ENCODE assay signal across 8 cellular contexts in genomic region chr2:239401450-239402227, GRCh38. TPM values are rescaled to one million over a fixed set of nuclear protein-coding genes. Genes with fewer than 3 reads are reported as not detected.
A peak's percentile ranks its signal among the peaks of the same experiment; 100 is the strongest.
DNase-seq lines count a peak whose midpoint lies in the region; ATAC-seq and TF ChIP-seq lines count a peak whose summit lies in the region.

No MANE protein-coding gene starts in this region.

- H3K9me3 ChIP-seq in SK-N-SH (no peaks in the 10 kb centered on the region), cardiac muscle cell (ENCODE audit: low read depth) (no peaks in the 10 kb centered on the region), trophoblast cell (ENCODE audit: insufficient read depth, low read depth, low read length) (no peaks in the 10 kb centered on the region), tibial nerve (no peaks in the 10 kb centered on the region)

- peak overlapping the region; percentile 99 to 100 for H3K27ac ChIP-seq in SK-N-SH (ENCODE audit: low read depth in 2 of 2, low read length in 1 of 2)
- H3K27ac ChIP-seq in cardiac muscle cell, result peak overlapping the region; percentile 99
- H3K27ac ChIP-seq in trophoblast cell (ENCODE audit: low read depth, low read length), result peak overlapping the region; percentile 91
- peak overlapping the region; percentile 96 to 98 (median 98) for H3K27ac ChIP-seq in tibial nerve

- peak overlapping the region; percentile 100 for H3K14ac ChIP-seq in trophoblast cell (ENCODE audit: low read length)

- H3K36me3 ChIP-seq in SK-N-SH (replicated peaks in 1 of 2; ENCODE audit: control insufficient read depth in 1 of 2, insufficient read depth in 2 of 2, low read length in 1 of 2) (no peaks in the 10 kb centered on the region), cardiac muscle cell (no peaks in the 10 kb centered on the region), trophoblast cell (ENCODE audit: control insufficient read depth in 1 of 2, insufficient read depth in 2 of 2, low read length in 2 of 2) (no peaks in the 10 kb centered on the region), tibial nerve (no peaks in the 10 kb centered on the region)

- H3K9ac ChIP-seq in SK-N-SH (peak overlapping the region; percentile 100), trophoblast cell (ENCODE audit: low read length) (peak overlapping the region; percentile 100)

- peak overlapping the region; percentile 98 for H2BK120ac ChIP-seq in trophoblast cell (ENCODE audit: insufficient read depth, low read length, poor library complexity)

- DNase-seq in NCI-H1092 treated with DMSO at 0.1 percent for 48 hours (lab: John Stamatoyannopoulos, UW) (peak; percentile 92), SK-N-SH (peak; percentile 98), cardiac muscle cell (ENCODE audit: low read depth in 1 of 2, low spot score in 1 of 2) (peak; percentile 96 to 97), trophoblast cell (peak; percentile 96 to 98), tibial nerve (ENCODE audit: low spot score in 2 of 2) (peak; percentile 90)
- DNase-seq in activated naive CD8-positive, alpha-beta T cell treated with anti-CD3 and anti-CD28 coated beads, Interleukin-2, amount 50 U/mL, for 16 hours (ENCODE audit: low read depth, low spot score), result peak; percentile 84

- H2BK5ac ChIP-seq in trophoblast cell (ENCODE audit: low read depth, low read length, poor library complexity), result peak overlapping the region; percentile 99

- H3K23ac ChIP-seq in trophoblast cell (ENCODE audit: low read length), result no peak overlapping the region

- peak overlapping the region; percentile 92 for H3K4me3 ChIP-seq in GM12875 (ENCODE audit: low read depth, low read length)
- H3K4me3 ChIP-seq in SK-N-SH (ENCODE audit: low read depth in 2 of 2, low read length in 1 of 2), result peak overlapping the region; percentile 86 to 98
- peak overlapping the region; percentile 57 for H3K4me3 ChIP-seq in cardiac muscle cell
- H3K4me3 ChIP-seq in trophoblast cell (ENCODE audit: low read depth, low read length), result peak overlapping the region; percentile 99
- peak overlapping the region; percentile 72 to 84 (median 78) for H3K4me3 ChIP-seq in tibial nerve

- H2AFZ ChIP-seq in SK-N-SH (ENCODE audit: low read depth) (peak overlapping the region; percentile 74; the same call in 1 of the 2 replicates), trophoblast cell (ENCODE audit: insufficient read depth, low read length, poor library complexity) (peak overlapping the region; percentile 98)

- peak; percentile 97 to 100 for TF ChIP-seq POLR2A in tibial nerve (IDR thresholded peaks at IDR 0.05)

- no peak overlapping the region for H2BK12ac ChIP-seq in trophoblast cell (ENCODE audit: low read length)

- peaks cover 8% of the 10 kb centered on the region for H3K79me1 ChIP-seq in trophoblast cell (ENCODE audit: low read length)

- H2AK5ac ChIP-seq in trophoblast cell (ENCODE audit: low read length), result peak overlapping the region; percentile 11

- TF ChIP-seq CTCF in GM12875 (IDR thresholded peaks at IDR 0.05; ENCODE audit: borderline replicate concordance, insufficient read depth, low read depth, low read length) (no peak), SK-N-SH (IDR thresholded peaks at IDR 0.05) (0 out of 2 replicates have a peak, but pooled peaks have one; percentile 8), cardiac muscle cell (IDR thresholded peaks at IDR 0.05; ENCODE audit: low read depth, low read length) (no peak), tibial nerve (IDR thresholded peaks at IDR 0.05) (peak in 2 of 5 experiments; percentile 56 to 66)

- H3F3A ChIP-seq in SK-N-SH (replicated peaks; ENCODE audit: insufficient read depth), result no peaks in the 10 kb centered on the region

- WGBS in SK-N-SH (ENCODE audit: low lambda C conversion rate), result 9% methylated on average over 26 of the region's 86 CpGs
- no CpG with 5 or more reads among the region's 86 CpGs for WGBS in trophoblast cell (ENCODE audit: extremely low coverage, insufficient coverage, insufficient read length)
- 0% methylated on average over 39 to 50 of the region's 86 CpGs for WGBS in tibial nerve, 2 donors

- no peak for TF ChIP-seq EP300 in SK-N-SH (IDR thresholded peaks at IDR 0.05; ENCODE audit: borderline replicate concordance in 1 of 2, low read depth in 1 of 2, low read length in 1 of 2)
- TF ChIP-seq EP300 in tibial nerve (IDR thresholded peaks at IDR 0.05), result peak; percentile 79 to 99

- no peak for TF ChIP-seq RAD21 in SK-N-SH (IDR thresholded peaks at IDR 0.05; ENCODE audit: low read length)

- no peaks in the 10 kb centered on the region for H3K27me3 ChIP-seq in SK-N-SH (ENCODE audit: insufficient read depth)
- no peaks in the 10 kb centered on the region for H3K27me3 ChIP-seq in cardiac muscle cell
- no peaks in the 10 kb centered on the region for H3K27me3 ChIP-seq in trophoblast cell (ENCODE audit: insufficient read depth, low read length)
- H3K27me3 ChIP-seq in tibial nerve, result no peaks in the 10 kb centered on the region

- peak; percentile 63 for ATAC-seq in HG02642 (IDR thresholded peaks at IDR 0.05; ENCODE audit: poor library complexity, unreplicated experiment)

- no peaks in the 10 kb centered on the region for H3K9me2 ChIP-seq in SK-N-SH

- peaks cover 7% of the 10 kb centered on the region; the same call in 1 of the 2 replicates for H4K20me1 ChIP-seq in SK-N-SH (ENCODE audit: insufficient read depth)

- peak overlapping the region; percentile 91 for H3K4ac ChIP-seq in trophoblast cell (ENCODE audit: low read depth, low read length)

- H3K4me1 ChIP-seq in SK-N-SH (ENCODE audit: control insufficient read depth in 1 of 2, insufficient read depth in 2 of 2, low read depth in 1 of 2, low read length in 1 of 2) (peaks cover 15 to 26% of the 10 kb centered on the region in 2 experiments; a peak in 3 of 4 replicates), cardiac muscle cell (ENCODE audit: low read depth) (peaks cover 19% of the 10 kb centered on the region), trophoblast cell (ENCODE audit: control insufficient read depth in 1 of 2, insufficient read depth in 2 of 2, low read length in 2 of 2) (peaks cover 2% of the 10 kb centered on the region in 2 experiments), tibial nerve (peaks cover 0 to 31% (median 15%) of the 10 kb centered on the region in 4 donors)

- H3K79me2 ChIP-seq in SK-N-SH (ENCODE audit: insufficient read depth) (peaks cover 31% of the 10 kb centered on the region), trophoblast cell (ENCODE audit: control insufficient read depth, insufficient read depth, low read length, poor library complexity) (peaks cover 9% of the 10 kb centered on the region)

- H4K12ac ChIP-seq in trophoblast cell (ENCODE audit: low read depth, low read length), result peak overlapping the region; percentile 98

- POLR2A ChIA-PET in SK-N-SH (lab: Yijun Ruan, JAX), result interaction anchor here (0.7 to 1.0 kb wide), 5 partner anchors 9 to 160 kb away, joined by 3 to 4 read pairs (median 4); no protein-coding TSS in a partner anchor

- peak overlapping the region; percentile 97 for H4K91ac ChIP-seq in trophoblast cell (ENCODE audit: low read depth, low read length)

- CTCF ChIA-PET in SK-N-SH (lab: Yijun Ruan, JAX), result interaction anchor here (0.6 to 1.2 kb wide), 5 partner anchors 10 to 460 kb away, joined by 3 to 4 read pairs (median 3); no protein-coding TSS in a partner anchor

- H4K8ac ChIP-seq in trophoblast cell (ENCODE audit: low read depth, low read length), result peak overlapping the region; percentile 100

- H3K4me2 ChIP-seq in SK-N-SH, result peak overlapping the region; percentile 84
- peak overlapping the region; percentile 83 for H3K4me2 ChIP-seq in trophoblast cell (ENCODE audit: low read length)

- H3K18ac ChIP-seq in trophoblast cell (ENCODE audit: low read length), result peak overlapping the region; percentile 99

TF ChIP-seq in SK-N-SH, 30 proteins besides CTCF, POLR2A, EP300 and RAD21 (continues in another document):
- TF ChIP-seq NFIC (IDR thresholded peaks at IDR 0.05; ENCODE audit: borderline replicate concordance), result no peak
- no peak for TF ChIP-seq JUND (IDR thresholded peaks at IDR 0.05)
- TF ChIP-seq ELF1 (IDR thresholded peaks at IDR 0.05), result no peak
- TF ChIP-seq GABPA (IDR thresholded peaks at IDR 0.05; ENCODE audit: low read depth), result no peak
- TF ChIP-seq MXI1 (IDR thresholded peaks at IDR 0.05; ENCODE audit: low read depth, low read length), result peak; percentile 57; the same call in 1 of the 2 replicates
- TF ChIP-seq GATA2 (CRISPR knock-in tag; IDR thresholded peaks at IDR 0.05), result no peak
- TF ChIP-seq SMC3 (IDR thresholded peaks at IDR 0.05; ENCODE audit: low read depth, low read length), result no peak
- TF ChIP-seq, protein P1, sequence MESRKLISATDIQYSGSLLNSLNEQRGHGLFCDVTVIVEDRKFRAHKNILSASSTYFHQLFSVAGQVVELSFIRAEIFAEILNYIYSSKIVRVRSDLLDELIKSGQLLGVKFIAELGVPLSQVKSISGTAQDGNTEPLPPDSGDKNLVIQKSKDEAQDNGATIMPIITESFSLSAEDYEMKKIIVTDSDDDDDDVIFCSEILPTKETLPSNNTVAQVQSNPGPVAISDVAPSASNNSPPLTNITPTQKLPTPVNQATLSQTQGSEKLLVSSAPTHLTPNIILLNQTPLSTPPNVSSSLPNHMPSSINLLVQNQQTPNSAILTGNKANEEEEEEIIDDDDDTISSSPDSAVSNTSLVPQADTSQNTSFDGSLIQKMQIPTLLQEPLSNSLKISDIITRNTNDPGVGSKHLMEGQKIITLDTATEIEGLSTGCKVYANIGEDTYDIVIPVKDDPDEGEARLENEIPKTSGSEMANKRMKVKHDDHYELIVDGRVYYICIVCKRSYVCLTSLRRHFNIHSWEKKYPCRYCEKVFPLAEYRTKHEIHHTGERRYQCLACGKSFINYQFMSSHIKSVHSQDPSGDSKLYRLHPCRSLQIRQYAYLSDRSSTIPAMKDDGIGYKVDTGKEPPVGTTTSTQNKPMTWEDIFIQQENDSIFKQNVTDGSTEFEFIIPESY (IDR thresholded peaks at IDR 0.05; ENCODE audit: borderline replicate concordance, low read depth), result no peak
- no peak for TF ChIP-seq IRF3 (IDR thresholded peaks at IDR 0.05; ENCODE audit: low read depth, low read length)
- TF ChIP-seq TEAD4 (IDR thresholded peaks at IDR 0.05; ENCODE audit: borderline replicate concordance, insufficient read depth), result peak; percentile 10; the same call in 1 of the 2 replicates

RNA-seq across cellular contexts. Expression of gene HDAC4, which starts 0.8 kb away (rescaled TPM):
- 3.9 and 5.5 TPM in 2 replicates for polyA plus RNA-seq in SK-N-SH (2012; rRNA removed)
- 3.1 and 3.9 TPM in 2 replicates for polyA plus RNA-seq in SK-N-SH (2012; cell fraction: cytosol; rRNA removed)
- 16.0 and 17.0 TPM in 2 replicates for polyA plus RNA-seq in SK-N-SH (2012; cell fraction: nucleus; rRNA removed)
- total RNA-seq in cardiac muscle cell, result 24.0 and 41.6 TPM in 2 replicates
- 7.0 and 12.6 TPM in 2 replicates for polyA plus RNA-seq in cardiac muscle cell
- 7.3 and 8.1 TPM in 2 replicates for polyA plus RNA-seq in trophoblast cell (2013)
- 100 to 1,000 TPM in 2 of 4 donors, 10 to 100 TPM in 2; 68.0 to 123 (median 86.5) TPM for total RNA-seq in tibial nerve

Comparison
In these comparisons a context has a peak if more than half of its experiments do, and no peak if none do; other contexts are left out.
1. Peak in every context shown above with its lines: DNase-seq, ATAC-seq, H3K4me3 ChIP-seq and H3K27ac ChIP-seq.